Comparison of ENCODE assay signal across 25 cellular contexts in genomic region chr20:62506087-62506486, GRCh38. TPM values are rescaled to one million over a fixed set of nuclear protein-coding genes. Genes with fewer than 3 reads are reported as not detected.
"Had no signal": no experiment of that assay in that cellular context is flagged by ENCODE, and none has a peak within 500 bp of the region (broad histone marks: within the 10 kb centered on the region; RNA-seq: fewer than 3 reads in every experiment).

No MANE protein-coding gene starts in this region.

- H3K9me3 ChIP-seq: right lobe of liver, vagina had no signal

- H3K36me3 Mint-ChIP-seq: activated naive CD4-positive, alpha-beta T cell treated with anti-CD3 and anti-CD28 coated beads, Interleukin-2, amount 50 U/mL, for 72 hours; brain; type B pancreatic cell had no signal

- H3K27me3 ChIP-seq: right lobe of liver, vagina had no signal

- H3K9ac ChIP-seq: parathyroid adenoma had no signal

- H3K36me3 ChIP-seq: right lobe of liver, vagina had no signal

- H3K27ac ChIP-seq: parathyroid adenoma, right lobe of liver, vagina had no signal

- H3K9me3 Mint-ChIP-seq: activated T-helper 17 cell treated with anti-CD3 and anti-CD28 coated beads, Interleukin-2, amount 50 U/mL, for 72 hours; dendritic cell treated with granulocyte-macrophage colony-stimulating factor and Interleukin-4, amounts not matched to agents 40 ng/mL and 50 ng/mL, for 4 days; nephron had no signal

- DNase-seq: activated CD4-positive, alpha-beta T cell treated with anti-CD3 and anti-CD28 coated beads, Interleukin-2, amount 50 U/mL, for 1 hour; activated CD4-positive, CD25-positive, alpha-beta regulatory T cell treated with anti-CD3 and anti-CD28 coated beads, Interleukin-2, amount 50 U/mL, for 72 hours; activated CD8-positive, alpha-beta memory T cell treated with anti-CD3 and anti-CD28 coated beads for 24 hours; activated CD8-positive, alpha-beta memory T cell treated with anti-CD3 and anti-CD28 coated beads, Interleukin-2, amount 50 U/mL, for 4 hours; activated T-cell treated with anti-CD3 and anti-CD28 coated beads, Interleukin-2, amount 50 U/mL, for 24 hours; effector CD4-positive, alpha-beta T cell; erythroblast; foreskin fibroblast; hypothalamus; midbrain; right lobe of liver; small intestine; stimulated activated CD4-positive, alpha-beta T cell treated with anti-CD3 and anti-CD28 coated beads, Interleukin-2, amount 100 ng/mL, for 24 hours had no signal

- H3K79me2 ChIP-seq: parathyroid adenoma had no signal

- FAIRE-seq: islet of Langerhans, small intestine had no signal

- H3K4me3 ChIP-seq: right lobe of liver, vagina had no signal

- H2AFZ ChIP-seq: parathyroid adenoma had no signal

- H3K4me3 Mint-ChIP-seq: activated T-cell treated with anti-CD3 and anti-CD28 coated beads, Interleukin-2, amount 50 U/mL, for 24 hours; activated T-helper 17 cell treated with anti-CD3 and anti-CD28 coated beads, Interleukin-2, amount 50 U/mL, for 72 hours; brain; dendritic cell treated with granulocyte-macrophage colony-stimulating factor and Interleukin-4, amounts not matched to agents 40 ng/mL and 50 ng/mL, for 4 days; nephron; stimulated activated memory B cell treated with anti-CD40 and anti-IgM and Interleukin-4, amounts not matched to agents 10 μg/mL and 1 μg/mL and 100 μg/mL, for 72 hours; type B pancreatic cell had no signal

- ATAC-seq: activated naive CD4-positive, alpha-beta T cell treated with anti-CD3 and anti-CD28 coated beads, Interleukin-2, amount 50 U/mL, for 72 hours; activated T-helper 17 cell treated with anti-CD3 and anti-CD28 coated beads, Interleukin-2, amount 50 U/mL, for 72 hours; stimulated activated memory B cell treated with anti-CD40 and anti-IgM and Interleukin-4, amounts not matched to agents 10 μg/mL and 1 μg/mL and 100 μg/mL, for 72 hours had no signal

- H3K27me3 Mint-ChIP-seq: activated T-cell treated with anti-CD3 and anti-CD28 coated beads, Interleukin-2, amount 50 U/mL, for 24 hours; activated T-helper 17 cell treated with anti-CD3 and anti-CD28 coated beads, Interleukin-2, amount 50 U/mL, for 72 hours; stimulated activated memory B cell treated with anti-CD40 and anti-IgM and Interleukin-4, amounts not matched to agents 10 μg/mL and 1 μg/mL and 100 μg/mL, for 72 hours had no signal

- H3K4me1 ChIP-seq: parathyroid adenoma, right lobe of liver, vagina had no signal

- H3K27ac Mint-ChIP-seq: activated naive CD4-positive, alpha-beta T cell treated with anti-CD3 and anti-CD28 coated beads, Interleukin-2, amount 50 U/mL, for 72 hours; activated T-cell treated with anti-CD3 and anti-CD28 coated beads, Interleukin-2, amount 50 U/mL, for 24 hours; activated T-helper 17 cell treated with anti-CD3 and anti-CD28 coated beads, Interleukin-2, amount 50 U/mL, for 72 hours; brain; dendritic cell treated with granulocyte-macrophage colony-stimulating factor and Interleukin-4, amounts not matched to agents 40 ng/mL and 50 ng/mL, for 4 days; nephron; stimulated activated memory B cell treated with anti-CD40 and anti-IgM and Interleukin-4, amounts not matched to agents 10 μg/mL and 1 μg/mL and 100 μg/mL, for 72 hours; type B pancreatic cell had no signal

RNA-seq across cellular contexts. Expression of gene GATA5, which starts 30.3 kb away (rescaled TPM):
- total RNA-seq: activated naive CD4-positive, alpha-beta T cell treated with anti-CD3 and anti-CD28 coated beads, Interleukin-2, amount 50 U/mL, for 72 hours; activated T-helper 17 cell treated with anti-CD3 and anti-CD28 coated beads, Interleukin-2, amount 50 U/mL, for 72 hours; T-helper 2 cell treated with Interferon-gamma antibody and Interleukin-4, amounts not matched to agents 100 ng/mL and 5 ng/mL, for 36 hours; temporal lobe had no signal
